ENCODE assay signal across 29 cellular contexts in genomic region chr5:22908129-22908528, GRCh38. TPM values are rescaled to one million over a fixed set of nuclear protein-coding genes. Genes with fewer than 3 reads are reported as not detected.
A peak's percentile ranks its signal among the peaks of the same experiment; 100 is the strongest.
DNase-seq lines count a peak whose midpoint lies in the region; ATAC-seq and TF ChIP-seq lines count a peak whose summit lies in the region.
"Had no signal": no experiment of that assay in that cellular context is flagged by ENCODE, and none has a peak within 500 bp of the region (broad histone marks: within the 10 kb centered on the region; RNA-seq: fewer than 3 reads in every experiment).

No MANE protein-coding gene starts in this region.

- H3K4me3 ChIP-seq in epithelial cell of esophagus (ENCODE audit: low read length) (no peak overlapping the region), retinal pigment epithelial cell (ENCODE audit: low read length) (no peak overlapping the region)
- H3K4me3 ChIP-seq: adrenal gland, dorsolateral prefrontal cortex, GM12878, heart left ventricle, pancreas, right lobe of liver, thoracic aorta had no signal

- DNase-seq in HT1080 (ENCODE audit: low read depth) (peak; percentile 48), RKO (ENCODE audit: low spot score) (peak; percentile 29), epithelial cell of esophagus (ENCODE audit: low read depth) (peak; percentile 74), retinal pigment epithelial cell (ENCODE audit: low read depth) (peak; percentile 26), glomerular visceral epithelial cell (ENCODE audit: extremely low spot score) (no peak)
- no peak for DNase-seq in stimulated activated CD4-positive, alpha-beta T cell treated with anti-CD3 and anti-CD28 coated beads, Interleukin-2, amount 100 ng/mL, for 24 hours
- DNase-seq: activated CD4-positive, alpha-beta T cell treated with anti-CD3 and anti-CD28 coated beads, Interleukin-2, amount 50 U/mL, for 4 hours; activated gamma-delta T cell treated with Interleukin-2 at 50 U/mL for 16 hours; adrenal gland; CD8-positive, alpha-beta memory T cell; central memory CD4-positive, alpha-beta T cell; DMS79; dorsolateral prefrontal cortex; erythroblast; GOT3; heart left ventricle; natural killer cell; NCI-H2081 treated with DMSO at 0.1 percent for 48 hours; NCI-H524 treated with DMSO at 0.1 percent for 48 hours; pancreas; right lobe of liver had no signal

- TF ChIP-seq CTCF in epithelial cell of esophagus (IDR thresholded peaks at IDR 0.05; ENCODE audit: insufficient read depth, low read depth, low read length, missing control alignments) (no peak), retinal pigment epithelial cell (conservative IDR thresholded peaks at IDR 0.05; ENCODE audit: low read depth, low read length) (no peak)

- ATAC-seq in GM21423 (IDR thresholded peaks at IDR 0.05; ENCODE audit: unreplicated experiment) = no peak
- ATAC-seq: GM12878; heart left ventricle; left lobe of liver; natural killer cell; pancreas; right lobe of liver; stimulated activated memory B cell treated with anti-CD40 and anti-IgM and Interleukin-4, amounts not matched to agents 10 μg/mL and 1 μg/mL and 100 μg/mL, for 72 hours; WTC11 had no signal

RNA-seq across cellular contexts. Expression of gene CDH12, which starts 55.0 kb away (rescaled TPM):
- total RNA-seq in HT1080 (2014; rRNA removed; shearing (Covaris generic)) = 0.30 and 0.98 TPM in 2 replicates
- polyA plus RNA-seq in HT1080 (2015; cell fraction: cytosol; rRNA removed) = 0.10 and 0.44 TPM in 2 replicates
- polyA plus RNA-seq in HT1080 (2015; cell fraction: nucleus; rRNA removed) = 0.12 and 0.17 TPM in 2 replicates
- total RNA-seq: CD8-positive, alpha-beta memory T cell; GM12878; HT-29; left lobe of liver; natural killer cell; T-helper 1 cell treated with Interleukin-12 subunit alpha and Interleukin-12 subunit beta and Interleukin-4 antibody, amounts not matched to agents 30 ng/mL and 1 ng/mL, for 36 hours; thoracic aorta; WTC11 had no signal
- polyA plus RNA-seq: CD8-positive, alpha-beta memory T cell; heart left ventricle had no signal

Comparison
In these comparisons a context has a peak if more than half of its experiments do, and no peak if none do; other contexts are left out.
1. DNase-seq: peak in HT1080 (single experiment), RKO (single experiment), epithelial cell of esophagus (single experiment) and retinal pigment epithelial cell (single experiment); none in stimulated activated CD4-positive, alpha-beta T cell treated with anti-CD3 and anti-CD28 coated beads, Interleukin-2, amount 100 ng/mL, for 24 hours (0 of 2) and glomerular visceral epithelial cell (single experiment).